ENCODE assay signal across 8 cellular contexts in genomic region chr1:150813028-150813707, GRCh38. TPM values are rescaled to one million over a fixed set of nuclear protein-coding genes. Genes with fewer than 3 reads are reported as not detected.
DNase-seq lines count a peak whose midpoint lies in the region; ATAC-seq and TF ChIP-seq lines count a peak whose summit lies in the region.

No MANE protein-coding gene starts in this region.

- ATAC-seq in HG03196 (IDR thresholded peaks at IDR 0.05; ENCODE audit: unreplicated experiment): no peak
- ATAC-seq in HG03439 (IDR thresholded peaks at IDR 0.05; ENCODE audit: unreplicated experiment): no peak
- no peak for ATAC-seq in GM21825 (IDR thresholded peaks at IDR 0.05; ENCODE audit: unreplicated experiment)

- H2AFZ ChIP-seq in OCI-LY3 (ENCODE audit: low read depth, low read length): no peak overlapping the region

- H4K20me1 ChIP-seq in OCI-LY3 (ENCODE audit: insufficient read depth, low read length): no peaks in the 10 kb centered on the region

- H3K27ac ChIP-seq in HL-60 (replicated peaks) (no peak overlapping the region), OCI-LY3 (ENCODE audit: low read length) (no peak overlapping the region)

- peaks cover 62% of the 10 kb centered on the region for H3K36me3 ChIP-seq in OCI-LY3 (replicated peaks; ENCODE audit: low read depth, low read length)

- no peaks in the 10 kb centered on the region for H3K79me2 ChIP-seq in OCI-LY3 (ENCODE audit: low read length)

- H3K9ac ChIP-seq in OCI-LY3 (ENCODE audit: low read length): no peak overlapping the region

- TF ChIP-seq CTCF in HL-60 (IDR thresholded peaks at IDR 0.05; ENCODE audit: insufficient read depth, low read length) (peak; percentile 70), OCI-LY3 (IDR thresholded peaks at IDR 0.05; ENCODE audit: low read depth, low read length) (peak; percentile 58)

- H3K9me3 ChIP-seq in OCI-LY3 (ENCODE audit: insufficient read depth, low read length): no peaks in the 10 kb centered on the region

- no peak overlapping the region for H3K4me2 ChIP-seq in OCI-LY3 (ENCODE audit: low read length)

- H3K27me3 ChIP-seq in HL-60 (ENCODE audit: insufficient read depth, poor library complexity, severe bottlenecking) (no peaks in the 10 kb centered on the region), OCI-LY3 (ENCODE audit: low read depth, low read length) (no peaks in the 10 kb centered on the region)

- H3K4me3 ChIP-seq in HL-60 (replicated peaks; ENCODE audit: insufficient read depth, low read length) (no peak overlapping the region), OCI-LY3 (ENCODE audit: low read length) (no peak overlapping the region)

- no peaks in the 10 kb centered on the region for H3K4me1 ChIP-seq in OCI-LY3 (ENCODE audit: low read length)

- peak; percentile 62 for DNase-seq in DMS153 (lab: John Stamatoyannopoulos, UW)
- DNase-seq in HL-60 (ENCODE audit: low read depth in 1 of 2, low spot score in 1 of 2): peak in 1 of 2 experiments; percentile 52
- DNase-seq in dermis blood vessel endothelial cell: peak; percentile 89
- peak; percentile 85 to 86 for DNase-seq in lung microvascular endothelial cell (ENCODE audit: low read depth in 2 of 2)

RNA-seq across cellular contexts. Expression of gene CTSK, which starts 5.1 kb away (rescaled TPM):
- total RNA-seq in dermis blood vessel endothelial cell (0.68 and 0.84 TPM in 2 replicates), lung microvascular endothelial cell (0.60 and 0.65 TPM in 2 replicates)

RNA-seq across cellular contexts. Expression of gene CTSS, which starts 47.6 kb away (rescaled TPM):
- total RNA-seq in dermis blood vessel endothelial cell: 57.5 and 63.3 TPM in 2 replicates
- total RNA-seq in lung microvascular endothelial cell: 31.4 and 38.3 TPM in 2 replicates
